Comparison of ENCODE assay signal across 10 cellular contexts in genomic region chr7:8149222-8149621, GRCh38.
DNase-seq lines count a peak whose midpoint lies in the region; ATAC-seq and TF ChIP-seq lines count a peak whose summit lies in the region.
"Had no signal": no experiment of that assay in that cellular context is flagged by ENCODE, and none has a peak within 500 bp of the region (broad histone marks: within the 10 kb centered on the region; RNA-seq: fewer than 3 reads in every experiment).

No MANE protein-coding gene starts in this region.

- H3K4me3 ChIP-seq in SU-DHL-6 (ENCODE audit: insufficient read depth, low read length, poor library complexity, severe bottlenecking), result no peak overlapping the region

- no peaks in the 10 kb centered on the region for H3K9me3 ChIP-seq in SU-DHL-6 (ENCODE audit: insufficient read depth, low read length)

- no peak for ATAC-seq in activated T-cell treated with anti-CD3 and anti-CD28 coated beads, Interleukin-2, amount 50 U/mL, for 72 hours (replicated peaks in 1 of 2)
- ATAC-seq in HG02759 (IDR thresholded peaks at IDR 0.05; ENCODE audit: unreplicated experiment), result peak; percentile 70
- no peak for ATAC-seq in HG03045 (IDR thresholded peaks at IDR 0.05; ENCODE audit: unreplicated experiment)
- ATAC-seq: activated CD8-positive, alpha-beta memory T cell treated with anti-CD3 and anti-CD28 coated beads, Interleukin-2, amount 10 ng/mL, durations not matched to agents 7 days and 5 days had no signal

- DNase-seq in activated T-cell treated with anti-CD3 and anti-CD28 coated beads, Interleukin-2, amount 50 U/mL, for 24 hours, result no peak
- no peak for DNase-seq in activated T-cell treated with anti-CD3 and anti-CD28 coated beads, Interleukin-2, amount 50 U/mL, for 72 hours
- DNase-seq in renal cortical epithelial cell (ENCODE audit: low read depth) (peak; percentile 79), NCI-H748 (lab: John Stamatoyannopoulos, UW; ENCODE audit: unreplicated experiment) (no peak), DMS53 treated with DMSO at 0.1 percent for 48 hours (lab: John Stamatoyannopoulos, UW; ENCODE audit: unreplicated experiment) (no peak)
- DNase-seq: activated CD8-positive, alpha-beta memory T cell treated with anti-CD3 and anti-CD28 coated beads, Interleukin-2, amount 10 ng/mL, durations not matched to agents 7 days and 5 days; mammary epithelial cell had no signal

- peak overlapping the region; percentile 4 for H2AFZ ChIP-seq in SU-DHL-6 (ENCODE audit: low read depth, low read length, severe bottlenecking)

- peaks cover 49% of the 10 kb centered on the region for H3K4me1 Mint-ChIP-seq in activated T-cell treated with anti-CD3 and anti-CD28 coated beads, Interleukin-2, amount 50 U/mL, for 24 hours (ENCODE audit: low read depth)
- H3K4me1 Mint-ChIP-seq in activated T-cell treated with anti-CD3 and anti-CD28 coated beads, Interleukin-2, amount 50 U/mL, for 72 hours (ENCODE audit: low read depth), result peaks cover 21% of the 10 kb centered on the region

- no peaks in the 10 kb centered on the region for H4K20me1 ChIP-seq in SU-DHL-6 (ENCODE audit: low read depth, low read length)

- H3K27ac ChIP-seq in SU-DHL-6 (ENCODE audit: low read depth, low read length), result no peak overlapping the region

- no peak overlapping the region for H3K4me3 Mint-ChIP-seq in activated T-cell treated with anti-CD3 and anti-CD28 coated beads, Interleukin-2, amount 50 U/mL, for 24 hours
- peak overlapping the region in 1 of 2 donors; percentile 58 for H3K4me3 Mint-ChIP-seq in activated T-cell treated with anti-CD3 and anti-CD28 coated beads, Interleukin-2, amount 50 U/mL, for 72 hours
- H3K4me3 Mint-ChIP-seq: activated CD8-positive, alpha-beta memory T cell treated with anti-CD3 and anti-CD28 coated beads, Interleukin-2, amount 10 ng/mL, durations not matched to agents 7 days and 5 days had no signal

- H3K9me2 ChIP-seq in SU-DHL-6 (replicated peaks; ENCODE audit: insufficient read depth, low read length), result no peaks in the 10 kb centered on the region

- peak overlapping the region; percentile 53 for H3K27ac Mint-ChIP-seq in activated T-cell treated with anti-CD3 and anti-CD28 coated beads, Interleukin-2, amount 50 U/mL, for 24 hours
- H3K27ac Mint-ChIP-seq in activated T-cell treated with anti-CD3 and anti-CD28 coated beads, Interleukin-2, amount 50 U/mL, for 72 hours, result no peak overlapping the region
- H3K27ac Mint-ChIP-seq: activated CD8-positive, alpha-beta memory T cell treated with anti-CD3 and anti-CD28 coated beads, Interleukin-2, amount 10 ng/mL, durations not matched to agents 7 days and 5 days had no signal

- H3K36me3 ChIP-seq in SU-DHL-6 (ENCODE audit: low read length), result no peaks in the 10 kb centered on the region

- no peaks in the 10 kb centered on the region for H3F3A ChIP-seq in SU-DHL-6 (ENCODE audit: insufficient read depth)

- H3K9ac ChIP-seq in SU-DHL-6 (ENCODE audit: low read length), result no peak overlapping the region

- peak overlapping the region; percentile 28 for H3K4me2 ChIP-seq in SU-DHL-6 (ENCODE audit: low read depth, low read length, poor library complexity, severe bottlenecking)

- no peaks in the 10 kb centered on the region for H3K27me3 Mint-ChIP-seq in activated T-cell treated with anti-CD3 and anti-CD28 coated beads, Interleukin-2, amount 50 U/mL, for 24 hours
- H3K27me3 Mint-ChIP-seq in activated T-cell treated with anti-CD3 and anti-CD28 coated beads, Interleukin-2, amount 50 U/mL, for 72 hours (ENCODE audit: low read depth), result no peaks in the 10 kb centered on the region
- H3K27me3 Mint-ChIP-seq: activated CD8-positive, alpha-beta memory T cell treated with anti-CD3 and anti-CD28 coated beads, Interleukin-2, amount 10 ng/mL, durations not matched to agents 7 days and 5 days had no signal

- TF ChIP-seq CTCF in SU-DHL-6 (IDR thresholded peaks at IDR 0.05; ENCODE audit: insufficient read depth, low read length, poor library complexity, severe bottlenecking), result no peak

- H3K9me3 Mint-ChIP-seq in activated T-cell treated with anti-CD3 and anti-CD28 coated beads, Interleukin-2, amount 50 U/mL, for 24 hours, result no peaks in the 10 kb centered on the region
- H3K9me3 Mint-ChIP-seq in activated T-cell treated with anti-CD3 and anti-CD28 coated beads, Interleukin-2, amount 50 U/mL, for 72 hours, result peaks cover 7 to 8% of the 10 kb centered on the region in 2 donors

- no peaks in the 10 kb centered on the region for H3K79me2 ChIP-seq in SU-DHL-6 (ENCODE audit: insufficient read depth, low read length)

- H3K36me3 Mint-ChIP-seq in activated T-cell treated with anti-CD3 and anti-CD28 coated beads, Interleukin-2, amount 50 U/mL, for 24 hours (ENCODE audit: low read depth), result no peaks in the 10 kb centered on the region
- peaks cover 5 to 8% of the 10 kb centered on the region in 2 donors for H3K36me3 Mint-ChIP-seq in activated T-cell treated with anti-CD3 and anti-CD28 coated beads, Interleukin-2, amount 50 U/mL, for 72 hours (ENCODE audit: insufficient read depth in 2 of 2)

- H3K27me3 ChIP-seq in SU-DHL-6 (ENCODE audit: low read length), result no peaks in the 10 kb centered on the region
